ENCODE assay signal across 20 cellular contexts in genomic region chr6:36050947-36051710, GRCh38. TPM values are rescaled to one million over a fixed set of nuclear protein-coding genes. Genes with fewer than 3 reads are reported as not detected.
DNase-seq lines count a peak whose midpoint lies in the region; ATAC-seq and TF ChIP-seq lines count a peak whose summit lies in the region.
"Had no signal": no experiment of that assay in that cellular context is flagged by ENCODE, and none has a peak within 500 bp of the region (broad histone marks: within the 10 kb centered on the region; RNA-seq: fewer than 3 reads in every experiment).

No MANE protein-coding gene starts in this region.

- no peaks in the 10 kb centered on the region for H3K9me3 Mint-ChIP-seq in activated CD4-positive, alpha-beta T cell treated with anti-CD3 and anti-CD28 coated beads, Interleukin-2, amount 10 ng/mL, durations not matched to agents 24 days and 14 days
- H3K9me3 Mint-ChIP-seq: CD4-positive, alpha-beta T cell; IgD-negative memory B cell had no signal

- no TSS peak for BruUV-seq in PC-9 (replicated peaks; lab: Mats Ljungman, UMichigan)

- no peak overlapping the region for H2BK5ac ChIP-seq in mesenchymal stem cell (ENCODE audit: low read depth, low read length, poor library complexity, severe bottlenecking)

- no peak overlapping the region for H2AFZ ChIP-seq in mesenchymal stem cell (ENCODE audit: low read depth, low read length)
- no peak overlapping the region for H2AFZ ChIP-seq in PC-9

- peaks cover 9% of the 10 kb centered on the region for H3K4me1 Mint-ChIP-seq in activated CD4-positive, alpha-beta T cell treated with anti-CD3 and anti-CD28 coated beads, Interleukin-2, amount 10 ng/mL, durations not matched to agents 24 days and 14 days

- H3K18ac ChIP-seq in mesenchymal stem cell (ENCODE audit: low read depth in 1 of 2, low read length in 2 of 2) = no peak overlapping the region

- no peak overlapping the region for H3K4ac ChIP-seq in mesenchymal stem cell (ENCODE audit: low read depth in 1 of 2, low read length in 2 of 2)

- CTCF ChIA-PET in PC-9 (lab: Charles Lee) = no interaction called here

- ATAC-seq in aorta (ENCODE audit: low FRiP score) = peak; percentile 44

- H3K4me1 ChIP-seq in cardiac muscle cell (ENCODE audit: low read depth) (peaks cover 42% of the 10 kb centered on the region), left ventricle myocardium inferior (peaks cover 76% of the 10 kb centered on the region), mesenchymal stem cell (ENCODE audit: control insufficient read depth, insufficient read depth, low read depth, low read length) (no peaks in the 10 kb centered on the region), aorta (ENCODE audit: control insufficient read depth in 1 of 2, insufficient read depth in 2 of 2, low read length in 2 of 2) (peaks cover 4 to 8% of the 10 kb centered on the region in 2 donors), PC-9 (replicated peaks; ENCODE audit: insufficient read depth) (peaks cover 7% of the 10 kb centered on the region; the same call in 1 of the 2 replicates)
- H3K4me1 ChIP-seq: HAP-1, SJSA1 had no signal

- no peak for TF ChIP-seq CTCF in cardiac muscle cell (IDR thresholded peaks at IDR 0.05; ENCODE audit: low read depth, low read length)
- no peak for TF ChIP-seq CTCF in left ventricle myocardium inferior (IDR thresholded peaks at IDR 0.05; ENCODE audit: borderline replicate concordance)
- TF ChIP-seq CTCF in PC-9 (conservative IDR thresholded peaks at IDR 0.05) = no peak

- H3K79me2 ChIP-seq in PC-9 (ENCODE audit: low read depth) = peaks cover 86% of the 10 kb centered on the region

- no peaks in the 10 kb centered on the region for H3K27me3 Mint-ChIP-seq in activated CD4-positive, alpha-beta T cell treated with anti-CD3 and anti-CD28 coated beads, Interleukin-2, amount 10 ng/mL, durations not matched to agents 24 days and 14 days
- H3K27me3 Mint-ChIP-seq: CD4-positive, alpha-beta T cell; IgD-negative memory B cell had no signal

- no peak overlapping the region for H3K14ac ChIP-seq in mesenchymal stem cell (ENCODE audit: low read length in 2 of 2)

- H2BK12ac ChIP-seq in mesenchymal stem cell (ENCODE audit: low read length in 2 of 2) = no peak overlapping the region

- no peak overlapping the region for H4K8ac ChIP-seq in mesenchymal stem cell (ENCODE audit: low read length)

- no peak overlapping the region for H3K4me3 Mint-ChIP-seq in activated CD4-positive, alpha-beta T cell treated with anti-CD3 and anti-CD28 coated beads, Interleukin-2, amount 10 ng/mL, durations not matched to agents 24 days and 14 days
- H3K4me3 Mint-ChIP-seq: CD4-positive, alpha-beta T cell; IgD-negative memory B cell had no signal

- no peak overlapping the region for H2BK15ac ChIP-seq in mesenchymal stem cell (ENCODE audit: low read depth, poor library complexity, severe bottlenecking)

- intact Hi-C loops in left ventricle myocardium inferior (cut with micrococcal nuclease) = no loop called here
- intact Hi-C loops in aorta (cut with DNase I) = no loop called here
- intact Hi-C loops in PC-9 (cut with micrococcal nuclease; ENCODE audit: unreplicated experiment) = no loop called here
- intact Hi-C loops in activated CD4-positive, alpha-beta T cell treated with anti-CD3 and anti-CD28 coated beads, Interleukin-2, amount 10 ng/mL, durations not matched to agents 24 days and 14 days (cut with micrococcal nuclease) = no loop called here

- H3K4me2 ChIP-seq in mesenchymal stem cell (ENCODE audit: low read length, poor library complexity, severe bottlenecking) = no peak overlapping the region
- no peak overlapping the region for H3K4me2 ChIP-seq in PC-9

- H4K20me1 ChIP-seq in PC-9 (ENCODE audit: insufficient read depth) = peaks cover 38% of the 10 kb centered on the region

- H4K91ac ChIP-seq in mesenchymal stem cell (ENCODE audit: low read length) = no peak overlapping the region

- H3K9me3 ChIP-seq in cardiac muscle cell (ENCODE audit: low read depth) (no peaks in the 10 kb centered on the region), left ventricle myocardium inferior (replicated peaks) (no peaks in the 10 kb centered on the region), mesenchymal stem cell (ENCODE audit: control insufficient read depth, low read length) (no peaks in the 10 kb centered on the region), aorta (ENCODE audit: control insufficient read depth, low read length) (no peaks in the 10 kb centered on the region), PC-9 (ENCODE audit: insufficient read depth, low read depth) (no peaks in the 10 kb centered on the region)
- H3K9me3 ChIP-seq: HAP-1, SJSA1 had no signal

- peaks cover 14% of the 10 kb centered on the region for H3K36me3 Mint-ChIP-seq in activated CD4-positive, alpha-beta T cell treated with anti-CD3 and anti-CD28 coated beads, Interleukin-2, amount 10 ng/mL, durations not matched to agents 24 days and 14 days (ENCODE audit: low read depth)

- 88% methylated on average over 16 of the region's 16 CpGs for WGBS in mesenchymal stem cell
- WGBS in aorta, 2 donors = 92 to 93% methylated on average over 16 of the region's 16 CpGs

- H3K9me2 ChIP-seq in PC-9 (ENCODE audit: insufficient read depth) = no peaks in the 10 kb centered on the region

- no peak overlapping the region for H3K23ac ChIP-seq in mesenchymal stem cell (ENCODE audit: low read length in 2 of 2)

- no peak overlapping the region for H3K27ac Mint-ChIP-seq in activated CD4-positive, alpha-beta T cell treated with anti-CD3 and anti-CD28 coated beads, Interleukin-2, amount 10 ng/mL, durations not matched to agents 24 days and 14 days
- H3K27ac Mint-ChIP-seq: CD4-positive, alpha-beta T cell; IgD-negative memory B cell had no signal

- H3K27ac ChIP-seq in cardiac muscle cell (peak overlapping the region; percentile 68), left ventricle myocardium inferior (replicated peaks) (no peak overlapping the region), epithelial cell of prostate (peak overlapping the region; percentile 6), mesenchymal stem cell (ENCODE audit: low read length, poor library complexity, severe bottlenecking) (no peak overlapping the region), aorta (ENCODE audit: low read depth in 1 of 2, low read length in 2 of 2) (no peak overlapping the region), PC-9 (no peak overlapping the region)
- H3K27ac ChIP-seq: SJSA1 had no signal

- H3K27me3 ChIP-seq in cardiac muscle cell (no peaks in the 10 kb centered on the region), left ventricle myocardium inferior (ENCODE audit: low read depth) (no peaks in the 10 kb centered on the region), mesenchymal stem cell (ENCODE audit: control insufficient read depth in 1 of 2, insufficient read depth in 1 of 2, low read length in 2 of 2) (no peaks in the 10 kb centered on the region), aorta (ENCODE audit: control insufficient read depth in 1 of 2, insufficient read depth in 2 of 2, low read length in 1 of 2) (no peaks in the 10 kb centered on the region), PC-9 (ENCODE audit: insufficient read depth, low read depth) (no peaks in the 10 kb centered on the region)
- H3K27me3 ChIP-seq: SJSA1 had no signal

- H3K4me3 ChIP-seq in cardiac muscle cell = no peak overlapping the region
- no peak overlapping the region for H3K4me3 ChIP-seq in left ventricle myocardium inferior
- no peak overlapping the region for H3K4me3 ChIP-seq in mesenchymal stem cell (ENCODE audit: insufficient read depth in 1 of 2, low read depth in 1 of 2, low read length in 2 of 2)
- no peak overlapping the region for H3K4me3 ChIP-seq in aorta (ENCODE audit: low read length in 2 of 2)
- no peak overlapping the region for H3K4me3 ChIP-seq in PC-9
- H3K4me3 ChIP-seq: HAP-1, SJSA1 had no signal

- DNase-seq in cardiac muscle cell (ENCODE audit: low read depth in 1 of 2, low spot score in 1 of 2) (peak in 1 of 2 donors; percentile 22), left ventricle myocardium inferior (no peak), epithelial cell of prostate (ENCODE audit: low read depth, low spot score) (no peak), mesenchymal stem cell (no peak), aorta (no peak), OCI-M1 (lab: John Stamatoyannopoulos, UW) (no peak), PC-9 (no peak)
- DNase-seq in activated CD4-positive, alpha-beta T cell treated with anti-CD3 and anti-CD28 coated beads, Interleukin-2, amount 10 ng/mL, durations not matched to agents 24 days and 14 days = no peak
- DNase-seq: AML-193; CD4-positive, alpha-beta T cell; DMS79; NCI-H1048; NCI-H146; NCI-H2081 treated with DMSO at 0.1 percent for 48 hours had no signal

- H3K36me3 ChIP-seq in cardiac muscle cell (no peaks in the 10 kb centered on the region), left ventricle myocardium inferior (peaks cover 20% of the 10 kb centered on the region), mesenchymal stem cell (ENCODE audit: control insufficient read depth in 1 of 2, insufficient read depth in 2 of 2, low read depth in 1 of 2, low read length in 2 of 2) (peaks cover 0 to 27% of the 10 kb centered on the region in 2 experiments), aorta (ENCODE audit: control insufficient read depth in 1 of 2, insufficient read depth in 2 of 2, low read length in 1 of 2) (no peaks in the 10 kb centered on the region), PC-9 (ENCODE audit: low read depth) (peaks cover 22% of the 10 kb centered on the region; the same call in 1 of the 2 replicates)

- H3K9ac ChIP-seq in mesenchymal stem cell (ENCODE audit: low read length) = peak overlapping the region; percentile 70

- no peak overlapping the region for H2BK120ac ChIP-seq in mesenchymal stem cell (ENCODE audit: low read depth, low read length)

- H2AK5ac ChIP-seq in mesenchymal stem cell (ENCODE audit: low read length, severe bottlenecking) = no peak overlapping the region

- POLR2A ChIA-PET in PC-9 (lab: Charles Lee; ENCODE audit: unreplicated experiment) = no interaction called here

- peaks cover 28% of the 10 kb centered on the region for H3K79me1 ChIP-seq in mesenchymal stem cell (replicated peaks; ENCODE audit: low read length, poor library complexity, severe bottlenecking)

- H3F3A ChIP-seq in PC-9 (ENCODE audit: insufficient read depth, low read depth) = peaks cover 11% of the 10 kb centered on the region; the same call in 1 of the 2 replicates

RNA-seq across cellular contexts. Expression of gene MAPK14, which starts 23.5 kb away (rescaled TPM):
- total RNA-seq in cardiac muscle cell (62.2 and 96.2 TPM in 2 replicates), left ventricle myocardium inferior (24.5 TPM), aorta (10 to 100 TPM; 52.6 to 62.0 TPM), PC-9 (2021) (60.4 and 70.7 TPM in 2 replicates)
- polyA plus RNA-seq in cardiac muscle cell (41.6 and 61.6 TPM in 2 replicates), aorta (10 to 100 TPM; 19.8 to 24.5 TPM)
- 22.9 TPM for polyA plus RNA-seq in mesenchymal stem cell (2013, experiment 1 of 2)
- polyA plus RNA-seq in mesenchymal stem cell (2013, experiment 2 of 2) = 23.1 TPM
- total RNA-seq in activated CD4-positive, alpha-beta T cell treated with anti-CD3 and anti-CD28 coated beads, Interleukin-2, amount 10 ng/mL, durations not matched to agents 24 days and 14 days = 40.9 and 42.5 TPM in 2 replicates

RNA-seq across cellular contexts. Expression of gene SLC26A8, which starts 26.7 kb away (rescaled TPM):
- total RNA-seq in cardiac muscle cell (not detected in 2 replicates), left ventricle myocardium inferior (not detected), aorta (under 1 TPM; 0.26 to 0.33 TPM), PC-9 (2021) (not detected in 2 replicates)
- polyA plus RNA-seq in cardiac muscle cell (0.37 TPM in 1 of 2 replicates, not detected in the other), aorta (not detected)
- polyA plus RNA-seq in mesenchymal stem cell (2013, experiment 1 of 2) = not detected
- not detected for polyA plus RNA-seq in mesenchymal stem cell (2013, experiment 2 of 2)
- not detected in 2 replicates for total RNA-seq in activated CD4-positive, alpha-beta T cell treated with anti-CD3 and anti-CD28 coated beads, Interleukin-2, amount 10 ng/mL, durations not matched to agents 24 days and 14 days
- total RNA-seq: A673; CD4-positive, alpha-beta T cell; HT-29; RPMI7951; SJSA1 had no signal
- polyA plus RNA-seq: IgD-negative memory B cell had no signal

Comparison
In these comparisons a context has a peak if more than half of its experiments do, and no peak if none do; other contexts are left out.
1. H3K27ac ChIP-seq: peak in cardiac muscle cell (single experiment) and epithelial cell of prostate (single experiment); none in left ventricle myocardium inferior (single experiment), mesenchymal stem cell (single experiment), aorta (0 of 2) and PC-9 (single experiment).